Comparison of ENCODE assay signal across 1 cellular context in the genomic region with DNA sequence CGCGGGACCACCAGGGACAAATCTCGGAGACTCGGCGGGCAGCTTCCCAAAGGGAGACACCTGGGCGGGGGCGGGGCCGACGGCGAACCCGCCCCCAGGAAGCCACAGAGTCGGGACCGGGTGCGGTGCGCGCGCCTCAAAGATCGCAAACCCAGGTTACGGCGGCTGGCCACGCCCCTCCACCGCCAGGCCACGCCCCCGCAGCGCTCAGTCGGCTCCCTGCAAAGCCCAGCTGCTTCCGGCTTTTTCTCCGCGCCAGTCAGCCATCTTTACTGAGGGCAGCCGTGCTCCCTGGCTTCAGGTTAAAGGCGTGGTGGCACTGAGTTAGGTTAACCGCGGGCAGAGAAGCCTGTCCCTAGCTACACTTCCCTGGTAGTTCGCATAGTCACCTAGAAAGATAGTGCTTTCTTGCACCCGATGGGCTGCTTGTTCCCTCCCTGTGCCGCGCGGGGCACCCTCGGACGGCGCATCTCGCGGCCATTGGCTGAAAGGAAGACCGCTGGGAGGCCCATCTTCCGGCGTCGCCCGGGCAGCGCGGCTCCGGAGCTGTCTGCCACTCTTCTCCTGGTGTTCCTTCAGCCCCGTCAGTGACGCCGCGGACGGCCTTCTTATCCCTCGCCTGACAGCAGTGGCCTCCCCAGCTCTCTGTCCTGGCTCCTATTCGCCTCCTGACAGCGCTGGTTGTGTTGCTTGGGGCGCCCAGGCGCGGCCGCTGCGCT.
A peak's percentile ranks its signal among the peaks of the same experiment; 100 is the strongest.
TF ChIP-seq lines count a peak whose summit lies in the region.

A gene with protein sequence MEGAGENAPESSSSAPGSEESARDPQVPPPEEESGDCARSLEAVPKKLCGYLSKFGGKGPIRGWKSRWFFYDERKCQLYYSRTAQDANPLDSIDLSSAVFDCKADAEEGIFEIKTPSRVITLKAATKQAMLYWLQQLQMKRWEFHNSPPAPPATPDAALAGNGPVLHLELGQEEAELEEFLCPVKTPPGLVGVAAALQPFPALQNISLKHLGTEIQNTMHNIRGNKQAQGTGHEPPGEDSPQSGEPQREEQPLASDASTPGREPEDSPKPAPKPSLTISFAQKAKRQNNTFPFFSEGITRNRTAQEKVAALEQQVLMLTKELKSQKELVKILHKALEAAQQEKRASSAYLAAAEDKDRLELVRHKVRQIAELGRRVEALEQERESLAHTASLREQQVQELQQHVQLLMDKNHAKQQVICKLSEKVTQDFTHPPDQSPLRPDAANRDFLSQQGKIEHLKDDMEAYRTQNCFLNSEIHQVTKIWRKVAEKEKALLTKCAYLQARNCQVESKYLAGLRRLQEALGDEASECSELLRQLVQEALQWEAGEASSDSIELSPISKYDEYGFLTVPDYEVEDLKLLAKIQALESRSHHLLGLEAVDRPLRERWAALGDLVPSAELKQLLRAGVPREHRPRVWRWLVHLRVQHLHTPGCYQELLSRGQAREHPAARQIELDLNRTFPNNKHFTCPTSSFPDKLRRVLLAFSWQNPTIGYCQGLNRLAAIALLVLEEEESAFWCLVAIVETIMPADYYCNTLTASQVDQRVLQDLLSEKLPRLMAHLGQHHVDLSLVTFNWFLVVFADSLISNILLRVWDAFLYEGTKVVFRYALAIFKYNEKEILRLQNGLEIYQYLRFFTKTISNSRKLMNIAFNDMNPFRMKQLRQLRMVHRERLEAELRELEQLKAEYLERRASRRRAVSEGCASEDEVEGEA (minus strand): TSS at position 72 of the 719 bp plus-strand sequence. CDS start 108 bp downstream, outside the sequence.

TF ChIP-seq in A549, 52 proteins besides CTCF, POLR2A, EP300 and RAD21 (continued from another document):
- TF ChIP-seq, protein P1, sequence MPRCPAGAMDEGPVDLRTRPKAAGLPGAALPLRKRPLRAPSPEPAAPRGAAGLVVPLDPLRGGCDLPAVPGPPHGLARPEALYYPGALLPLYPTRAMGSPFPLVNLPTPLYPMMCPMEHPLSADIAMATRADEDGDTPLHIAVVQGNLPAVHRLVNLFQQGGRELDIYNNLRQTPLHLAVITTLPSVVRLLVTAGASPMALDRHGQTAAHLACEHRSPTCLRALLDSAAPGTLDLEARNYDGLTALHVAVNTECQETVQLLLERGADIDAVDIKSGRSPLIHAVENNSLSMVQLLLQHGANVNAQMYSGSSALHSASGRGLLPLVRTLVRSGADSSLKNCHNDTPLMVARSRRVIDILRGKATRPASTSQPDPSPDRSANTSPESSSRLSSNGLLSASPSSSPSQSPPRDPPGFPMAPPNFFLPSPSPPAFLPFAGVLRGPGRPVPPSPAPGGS (IDR thresholded peaks at IDR 0.05), result 0 out of 3 replicates have a peak, but pooled peaks have one; percentile 47
- TF ChIP-seq BHLHE40 (IDR thresholded peaks at IDR 0.05; ENCODE audit: low read depth, low read length), result no peak
